15 cellular contexts compared by ENCODE assay signal in genomic region chr20:48336647-48337046, GRCh38.
"Had no signal": no experiment of that assay in that cellular context is flagged by ENCODE, and none has a peak within 500 bp of the region (broad histone marks: within the 10 kb centered on the region; RNA-seq: fewer than 3 reads in every experiment).

No MANE protein-coding gene starts in this region.

- H3K36me3 Mint-ChIP-seq: naive thymus-derived CD8-positive, alpha-beta T cell had no signal

- H3K4me1 Mint-ChIP-seq: neural crest cell had no signal

- H3K27ac Mint-ChIP-seq: naive thymus-derived CD8-positive, alpha-beta T cell had no signal

- DNase-seq: dermis blood vessel endothelial cell; erythroblast; foreskin keratinocyte; head of caudate nucleus; mucosa of descending colon; naive thymus-derived CD8-positive, alpha-beta T cell; posterior cingulate gyrus; right cardiac atrium; stimulated activated naive CD4-positive, alpha-beta T cell treated with Interleukin-2 at 50 U/mL for 16 hours; thyroid gland; upper lobe of left lung; uterus had no signal

- H3K27me3 ChIP-seq: hepatocyte, thyroid gland, upper lobe of left lung, uterus had no signal

- H3K27ac ChIP-seq: foreskin keratinocyte, hepatocyte, suprapubic skin, thyroid gland, upper lobe of left lung, uterus had no signal

- ATAC-seq: foreskin keratinocyte; mucosa of descending colon; naive thymus-derived CD8-positive, alpha-beta T cell; right cardiac atrium had no signal

- H3K36me3 ChIP-seq: suprapubic skin, thyroid gland, upper lobe of left lung, uterus had no signal

- H3K4me3 Mint-ChIP-seq: naive thymus-derived CD8-positive, alpha-beta T cell; neural crest cell had no signal

- H3K4me2 ChIP-seq: hepatocyte had no signal

- H3K4me1 ChIP-seq: foreskin keratinocyte, suprapubic skin, thyroid gland, upper lobe of left lung had no signal

- H3K9me3 Mint-ChIP-seq: neural crest cell had no signal

- H3K4me3 ChIP-seq: hepatocyte, mucosa of descending colon, suprapubic skin, thyroid gland, upper lobe of left lung, uterus had no signal

- H3K79me2 ChIP-seq: hepatocyte had no signal

- H3K9me3 ChIP-seq: mucosa of descending colon, suprapubic skin, thyroid gland, upper lobe of left lung, uterus had no signal

- H2AFZ ChIP-seq: hepatocyte had no signal
